In the genomic region with DNA sequence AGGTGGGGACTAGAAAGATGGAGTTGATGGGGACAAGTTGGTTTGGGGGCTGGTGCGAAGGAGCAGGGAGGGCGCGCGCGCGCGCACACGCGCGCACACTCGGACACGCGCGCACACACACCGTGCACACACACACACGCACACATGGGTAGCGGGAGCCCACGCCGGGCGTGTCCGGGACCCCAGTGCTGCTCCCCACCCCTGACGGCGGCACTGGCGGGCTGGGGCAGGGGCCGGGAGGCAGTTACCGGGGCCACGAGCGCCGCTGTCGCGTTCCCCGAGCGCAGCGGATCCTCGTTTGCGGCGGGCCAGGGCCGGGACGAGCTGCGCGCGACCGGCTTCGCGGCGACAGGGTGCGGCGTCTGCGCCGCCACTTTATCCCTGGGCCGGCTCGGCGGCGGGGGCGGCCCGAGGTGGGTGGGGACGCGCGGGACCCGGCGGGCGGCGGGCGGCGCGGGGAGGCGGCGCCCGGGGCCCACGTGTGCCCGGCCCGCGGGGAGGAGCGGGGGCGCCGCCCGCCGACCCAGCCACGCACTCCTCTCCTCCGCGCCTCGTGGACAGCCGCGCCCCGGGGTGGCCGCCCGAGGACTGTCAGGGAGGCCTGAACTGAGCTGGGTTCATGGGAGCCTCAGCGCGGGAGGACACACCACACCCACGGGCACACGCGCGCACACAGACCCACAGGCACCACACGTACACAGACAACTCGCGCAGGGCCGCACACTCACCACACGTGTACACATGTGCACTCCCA, we compare ENCODE assay signal across 1 cellular context.
TF ChIP-seq lines count a peak whose summit lies in the region.

No MANE protein-coding gene starts in this region.

TF ChIP-seq in IMR-90, 13 proteins besides CTCF, POLR2A, EP300 and RAD21:
- TF ChIP-seq NFE2L2 (IDR thresholded peaks at IDR 0.05; ENCODE audit: low read depth, low read length): no peak
- peak; percentile 17; the same call in 1 of the 2 replicates for TF ChIP-seq SMC3 (IDR thresholded peaks at IDR 0.05; ENCODE audit: low read depth, low read length)
- peak; percentile 8; the same call in 1 of the 2 replicates for TF ChIP-seq MAZ (IDR thresholded peaks at IDR 0.05; ENCODE audit: borderline replicate concordance, low read depth, low read length)
- TF ChIP-seq, protein P1, sequence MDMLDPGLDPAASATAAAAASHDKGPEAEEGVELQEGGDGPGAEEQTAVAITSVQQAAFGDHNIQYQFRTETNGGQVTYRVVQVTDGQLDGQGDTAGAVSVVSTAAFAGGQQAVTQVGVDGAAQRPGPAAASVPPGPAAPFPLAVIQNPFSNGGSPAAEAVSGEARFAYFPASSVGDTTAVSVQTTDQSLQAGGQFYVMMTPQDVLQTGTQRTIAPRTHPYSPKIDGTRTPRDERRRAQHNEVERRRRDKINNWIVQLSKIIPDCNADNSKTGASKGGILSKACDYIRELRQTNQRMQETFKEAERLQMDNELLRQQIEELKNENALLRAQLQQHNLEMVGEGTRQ (IDR thresholded peaks at IDR 0.05; ENCODE audit: low read depth, low read length): peak; percentile 35; the same call in 1 of the 2 replicates
- TF ChIP-seq BHLHE40 (IDR thresholded peaks at IDR 0.05; ENCODE audit: low read depth, low read length): no peak
- TF ChIP-seq RFX5 (IDR thresholded peaks at IDR 0.05; ENCODE audit: low read depth, low read length): no peak
- no peak for TF ChIP-seq ELK1 (IDR thresholded peaks at IDR 0.05; ENCODE audit: borderline replicate concordance, low read depth, low read length)
- no peak for TF ChIP-seq RCOR1 (IDR thresholded peaks at IDR 0.05; ENCODE audit: insufficient replicate concordance, low read length)
- TF ChIP-seq MXI1 (IDR thresholded peaks at IDR 0.05; ENCODE audit: borderline replicate concordance, low read depth, low read length): peak; percentile 53; the same call in 1 of the 2 replicates
- no peak for TF ChIP-seq CEBPB (IDR thresholded peaks at IDR 0.05; ENCODE audit: low read depth, low read length)
- TF ChIP-seq MAFK (IDR thresholded peaks at IDR 0.05; ENCODE audit: low read depth, low read length): no peak
- no peak for TF ChIP-seq CHD1 (IDR thresholded peaks at IDR 0.05; ENCODE audit: low read depth, low read length)
- no peak for TF ChIP-seq FOS (IDR thresholded peaks at IDR 0.05; ENCODE audit: low read depth, low read length)
TF ChIP-seq in IMR-90: peak in this region for 4.
